In the genomic region with DNA sequence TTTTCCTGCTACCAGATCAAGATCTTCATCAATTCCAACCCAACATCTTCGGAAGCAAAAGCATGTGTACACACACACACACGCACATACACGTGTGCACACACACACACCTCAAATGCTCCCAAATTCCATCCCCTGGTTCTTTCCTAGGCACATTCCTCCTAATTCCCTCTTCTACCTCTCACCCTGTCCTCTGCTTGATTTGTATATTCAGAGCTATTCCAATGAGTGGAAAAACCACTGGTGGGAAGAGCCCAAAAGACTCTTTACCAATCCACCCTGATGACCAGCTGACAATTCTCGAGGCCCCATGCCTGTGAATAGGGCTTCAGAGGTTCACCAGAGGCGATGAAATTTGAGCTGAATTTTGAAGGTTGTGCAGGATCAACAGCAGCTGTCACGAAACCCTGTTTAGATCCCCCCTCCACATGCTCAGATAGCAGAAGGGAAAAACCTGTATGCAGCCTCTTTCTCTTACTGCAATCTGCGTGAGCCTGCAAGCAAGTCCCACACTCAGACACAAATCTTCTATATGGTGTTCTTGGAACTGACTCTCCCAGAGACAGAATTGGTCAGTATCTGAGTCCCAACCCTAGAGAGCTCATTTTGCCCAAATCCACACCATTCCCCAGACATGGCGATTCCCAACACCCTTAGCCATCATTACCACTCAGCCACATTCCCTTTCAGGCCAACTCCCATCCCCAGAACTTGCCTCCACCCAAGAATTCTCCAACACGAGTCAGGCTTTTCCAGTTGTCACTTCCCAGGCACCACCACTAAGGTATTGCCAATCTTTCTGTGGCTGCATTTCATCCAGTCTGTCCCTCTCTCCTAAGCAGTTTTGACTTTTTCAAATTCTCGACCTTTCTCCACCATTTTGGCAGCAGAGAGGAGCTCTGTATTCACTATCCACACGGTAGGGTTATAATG, we compare ENCODE assay signal across 30 cellular contexts. TPM values are rescaled to one million over a fixed set of nuclear protein-coding genes. Genes with fewer than 3 reads are reported as not detected.
DNase-seq lines count a peak whose midpoint lies in the region; ATAC-seq and TF ChIP-seq lines count a peak whose summit lies in the region.
"Had no signal": no experiment of that assay in that cellular context is flagged by ENCODE, and none has a peak within 500 bp of the region (broad histone marks: within the 10 kb centered on the region; RNA-seq: fewer than 3 reads in every experiment).

No MANE protein-coding gene starts in this region.

- H3K4me1 ChIP-seq in skeletal muscle tissue (ENCODE audit: control insufficient read depth in 3 of 3, insufficient read depth in 3 of 3, low read length in 3 of 3) (peaks cover 12 to 25% (median 13%) of the 10 kb centered on the region in 3 donors), osteoblast (ENCODE audit: insufficient read depth, low read length) (peaks cover 6% of the 10 kb centered on the region)

- peak overlapping the region; percentile 4 for H3K4me3 Mint-ChIP-seq in glutamatergic neuron (ENCODE audit: unreplicated experiment)
- H3K4me3 Mint-ChIP-seq: activated CD4-positive, alpha-beta T cell treated with anti-CD3 and anti-CD28 coated beads for 36 hours; dendritic cell treated with granulocyte-macrophage colony-stimulating factor and Interleukin-4, amounts not matched to agents 40 ng/mL and 50 ng/mL, for 4 days had no signal

- H3K9ac ChIP-seq in skeletal muscle tissue (ENCODE audit: low read depth in 1 of 3, low read length in 3 of 3): no peak overlapping the region

- H4K20me1 ChIP-seq in osteoblast (ENCODE audit: insufficient read depth, low read length): no peaks in the 10 kb centered on the region

- H3K4me3 ChIP-seq in skeletal muscle tissue (ENCODE audit: low read length in 3 of 3): no peak overlapping the region
- H3K4me3 ChIP-seq in osteoblast (ENCODE audit: insufficient read depth, low read length): no peak overlapping the region
- H3K4me3 ChIP-seq: esophagus squamous epithelium, gastrocnemius medialis, GM12878, hepatocyte, SK-N-MC, skin epidermis, stomach, tibial artery had no signal

- peak overlapping the region; percentile 36 for H3K27ac ChIP-seq in skeletal muscle tissue (ENCODE audit: low read depth, low read length)
- H3K27ac ChIP-seq in osteoblast (ENCODE audit: low read depth, low read length): no peak overlapping the region
- H3K27ac ChIP-seq: esophagus squamous epithelium, gastrocnemius medialis, hepatocyte, SK-N-MC, skin epidermis, stomach, tibial artery had no signal

- ATAC-seq in HG03432 (IDR thresholded peaks at IDR 0.05; ENCODE audit: unreplicated experiment): no peak
- ATAC-seq: activated CD4-positive, alpha-beta T cell treated with anti-CD3 and anti-CD28 coated beads for 36 hours; GM12878; left colon had no signal

- H3K4me2 ChIP-seq in osteoblast (ENCODE audit: insufficient read depth, low read length): no peak overlapping the region
- H3K4me2 ChIP-seq: hepatocyte had no signal

- no peaks in the 10 kb centered on the region for H3K36me3 ChIP-seq in skeletal muscle tissue (ENCODE audit: control insufficient read depth in 3 of 3, insufficient read depth in 3 of 3, low read length in 3 of 3)
- no peaks in the 10 kb centered on the region for H3K36me3 ChIP-seq in osteoblast (ENCODE audit: insufficient read depth, low read length)
- H3K36me3 ChIP-seq: esophagus squamous epithelium, gastrocnemius medialis, stomach, tibial artery had no signal

- no peaks in the 10 kb centered on the region for H3K9me3 ChIP-seq in skeletal muscle tissue (ENCODE audit: control insufficient read depth in 3 of 3, low read length in 3 of 3)
- H3K9me3 ChIP-seq in osteoblast (ENCODE audit: low read depth, low read length): no peaks in the 10 kb centered on the region
- H3K9me3 ChIP-seq: esophagus squamous epithelium, gastrocnemius medialis, stomach, tibial artery had no signal

- peaks cover 11% of the 10 kb centered on the region for H3K27me3 Mint-ChIP-seq in glutamatergic neuron (ENCODE audit: unreplicated experiment)

- H3K27me3 ChIP-seq in skeletal muscle tissue (ENCODE audit: control insufficient read depth in 3 of 3, insufficient read depth in 3 of 3, low read length in 3 of 3) (no peaks in the 10 kb centered on the region), osteoblast (ENCODE audit: insufficient read depth, low read length) (no peaks in the 10 kb centered on the region)
- H3K27me3 ChIP-seq: gastrocnemius medialis, stomach, tibial artery had no signal

- peaks cover 9% of the 10 kb centered on the region for H3K9me3 Mint-ChIP-seq in glutamatergic neuron (ENCODE audit: unreplicated experiment)

- peaks cover 2% of the 10 kb centered on the region for H3K79me2 ChIP-seq in osteoblast (ENCODE audit: insufficient read depth, low read length)

- H3K4me1 Mint-ChIP-seq in glutamatergic neuron (ENCODE audit: low read depth, unreplicated experiment): peaks cover 26% of the 10 kb centered on the region

- H2AFZ ChIP-seq in osteoblast (ENCODE audit: low read length): no peak overlapping the region
- H2AFZ ChIP-seq: hepatocyte had no signal

- peaks cover 5% of the 10 kb centered on the region for H3K36me3 Mint-ChIP-seq in glutamatergic neuron (ENCODE audit: unreplicated experiment)

- DNase-seq in NCI-H510A (lab: John Stamatoyannopoulos, UW) (peak; percentile 11), NCI-H510A treated with DMSO at 0.1 percent for 48 hours (lab: John Stamatoyannopoulos, UW) (no peak), NCI-H524 (lab: John Stamatoyannopoulos, UW) (peak; percentile 98 to 99), glutamatergic neuron (no peak), osteoblast (ENCODE audit: insufficient read length, low spot score, missing footprints) (no peak), NCI-H774 (lab: John Stamatoyannopoulos, UW) (no peak)
- DNase-seq: activated CD4-positive, alpha-beta T cell treated with anti-CD3 and anti-CD28 coated beads for 36 hours; activated effector memory CD4-positive, alpha-beta T cell treated with anti-CD3 and anti-CD28 coated beads, Interleukin-2, amount 50 U/mL, for 16 hours; Calu3; caudate nucleus; esophagus squamous epithelium; gastrocnemius medialis; HCEC 1CT; left colon; mesendoderm; naive B cell; NCI-H1436; NCI-H226; occipital lobe; stimulated activated CD8-positive, alpha-beta memory T cell treated with anti-CD3 and anti-CD28 coated beads, Interleukin-4, amount 100 ng/mL, for 48 hours; stomach; T-helper 2 cell; tibial artery had no signal

- TF ChIP-seq CTCF in glutamatergic neuron (IDR thresholded peaks at IDR 0.05; ENCODE audit: partially characterized antibody, unreplicated experiment) (no peak), osteoblast (IDR thresholded peaks at IDR 0.05; ENCODE audit: extremely low read depth, low read depth, low read length) (no peak)

- H3K27ac Mint-ChIP-seq in glutamatergic neuron (ENCODE audit: unreplicated experiment): peak overlapping the region; percentile 48
- H3K27ac Mint-ChIP-seq: activated CD4-positive, alpha-beta T cell treated with anti-CD3 and anti-CD28 coated beads for 36 hours; dendritic cell treated with granulocyte-macrophage colony-stimulating factor and Interleukin-4, amounts not matched to agents 40 ng/mL and 50 ng/mL, for 4 days; naive B cell had no signal

RNA-seq across cellular contexts. Expression of gene TRIO, which starts 4.3 kb away (rescaled TPM):
- total RNA-seq in glutamatergic neuron (ENCODE audit: unreplicated experiment) (281 TPM), skeletal muscle tissue (200 TPM), osteoblast (246 and 274 TPM in 2 replicates)

Comparison
In these comparisons a context has a peak if more than half of its experiments do, and no peak if none do; other contexts are left out.
1. DNase-seq: peak in NCI-H510A (single experiment) and NCI-H524 (2 of 2); none in NCI-H510A treated with DMSO at 0.1 percent for 48 hours (single experiment), glutamatergic neuron (single experiment), osteoblast (single experiment) and NCI-H774 (single experiment).